15 cellular contexts compared by ENCODE assay signal in the genomic region with DNA sequence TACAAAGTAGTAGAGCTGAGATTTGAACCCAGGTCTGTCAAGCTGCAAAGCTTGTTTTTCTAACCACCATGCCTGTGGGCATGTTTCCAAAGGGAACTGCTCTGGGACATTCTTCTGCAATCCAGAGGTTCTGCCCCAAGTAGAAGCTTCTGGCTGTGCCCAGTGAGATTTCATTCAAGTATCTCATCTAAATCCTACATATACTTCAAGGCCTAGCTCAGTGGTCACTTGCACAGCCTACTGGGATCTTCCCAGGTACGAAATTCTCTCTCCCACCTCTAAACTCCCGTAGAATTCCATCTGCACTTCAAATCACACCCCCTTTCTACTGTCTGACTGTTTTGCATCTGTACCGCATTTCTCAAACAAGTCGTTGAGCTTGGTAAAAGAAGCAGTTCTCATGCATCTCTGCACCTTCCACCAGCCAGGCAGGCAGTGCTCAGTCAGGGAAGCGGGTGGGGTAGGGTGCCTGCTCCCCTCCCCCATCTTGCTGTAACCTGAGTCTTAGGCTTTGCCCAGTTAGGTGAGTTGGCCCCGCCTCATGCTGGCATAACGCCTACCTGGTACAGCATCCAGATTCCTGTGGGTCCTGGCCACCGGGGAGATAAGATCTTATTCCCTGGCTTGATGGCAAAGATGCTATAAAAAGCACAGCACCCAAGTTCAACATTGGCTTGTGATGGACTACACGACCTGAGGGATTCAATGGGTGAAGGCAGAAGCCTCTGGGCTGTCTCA. TPM values are rescaled to one million over a fixed set of nuclear protein-coding genes. Genes with fewer than 3 reads are reported as not detected.
DNase-seq lines count a peak whose midpoint lies in the region; ATAC-seq and TF ChIP-seq lines count a peak whose summit lies in the region.
"Had no signal": no experiment of that assay in that cellular context is flagged by ENCODE, and none has a peak within 500 bp of the region (broad histone marks: within the 10 kb centered on the region; RNA-seq: fewer than 3 reads in every experiment).

No MANE protein-coding gene starts in this region.

- peaks cover 15% of the 10 kb centered on the region for H3K4me1 ChIP-seq in parathyroid adenoma
- peaks cover 38 to 100% (median 89%) of the 10 kb centered on the region in 9 donors for H3K4me1 ChIP-seq in heart right ventricle

- no peak for ATAC-seq in heart right ventricle
- ATAC-seq: left cardiac atrium, Panc1 had no signal

- H3K36me3 ChIP-seq in parathyroid adenoma (ENCODE audit: control insufficient read depth, insufficient read depth, low read length) (no peaks in the 10 kb centered on the region), heart right ventricle (peaks cover 0 to 6% (median 0%) of the 10 kb centered on the region in 9 donors)

- whole genome bisulfite sequencing in heart right ventricle, 2 donors = 80% methylated on average over 9 of the region's 9 CpGs

- no peak overlapping the region for H2AFZ ChIP-seq in parathyroid adenoma

- TF ChIP-seq CTCF in parathyroid adenoma (IDR thresholded peaks at IDR 0.05) (no peak), heart right ventricle (IDR thresholded peaks at IDR 0.05) (no peak)

- peaks cover 11% of the 10 kb centered on the region for H3K79me2 ChIP-seq in parathyroid adenoma

- in situ Hi-C loops in T47D (cut with HindIII; ENCODE audit: low pct_unique_long_range_greater_than_20kb, low sequenced_read_pairs) = no loop called here

- intact Hi-C loops in posterior cingulate gyrus (cut with DNase I) = no loop called here
- intact Hi-C loops in heart right ventricle (cut with DNase I) = loop anchor here in 1 of 10 donors (2.0 kb wide), 1 partner anchor 41 kb away; no protein-coding TSS in a partner anchor

- DNase-seq in DMS79 (lab: John Stamatoyannopoulos, UW) (peak; percentile 37), NCI-H2029 treated with DMSO at 0.1 percent for 48 hours (lab: John Stamatoyannopoulos, UW) (peak; percentile 65), T47D (ENCODE audit: low read depth in 1 of 2, low spot score in 1 of 2) (peak; percentile 60 to 96), SHP77 (lab: John Stamatoyannopoulos, UW) (no peak), posterior cingulate gyrus (no peak), heart right ventricle (no peak), ecto neural progenitor cell (ENCODE audit: low spot score) (no peak)
- DNase-seq: activated B cell treated with CpG ODN at 0.5 μM for 24 hours; CD4-positive, CD25-positive, alpha-beta regulatory T cell; left cardiac atrium; NCI-H1092 had no signal

- H3K4me3 ChIP-seq in parathyroid adenoma (ENCODE audit: low read depth, low read length) = no peak overlapping the region
- no peak overlapping the region for H3K4me3 ChIP-seq in heart right ventricle
- H3K4me3 ChIP-seq: coronary artery, thoracic aorta had no signal

- no peaks in the 10 kb centered on the region for H3K27me3 ChIP-seq in parathyroid adenoma (ENCODE audit: control insufficient read depth, insufficient read depth, low read length)
- H3K27me3 ChIP-seq in heart right ventricle = no peaks in the 10 kb centered on the region

- peak overlapping the region; percentile 28 for H3K4me2 ChIP-seq in parathyroid adenoma (ENCODE audit: low read length)

- H3K9ac ChIP-seq in parathyroid adenoma = no peak overlapping the region

- H3K9me3 ChIP-seq in parathyroid adenoma (ENCODE audit: control insufficient read depth, low read length) (no peaks in the 10 kb centered on the region), heart right ventricle (no peaks in the 10 kb centered on the region)
- H3K9me3 ChIP-seq: thoracic aorta had no signal

- H3K27ac ChIP-seq in parathyroid adenoma = peak overlapping the region; percentile 51
- H3K27ac ChIP-seq in heart right ventricle = peak overlapping the region in 4 of 10 donors; percentile 35 to 81 (median 63)
- H3K27ac ChIP-seq: coronary artery, thoracic aorta had no signal

RNA-seq across cellular contexts. Expression of a gene that starts 13.5 kb away (rescaled TPM):
- 10 to 100 TPM in 9 of 10 donors, 1 to 10 TPM in 1; 9.4 to 34.4 (median 22.1) TPM for total RNA-seq in heart right ventricle
- 10 to 100 TPM; 11.3 TPM for polyA plus RNA-seq in heart right ventricle

Comparison
In these comparisons a context has a peak if more than half of its experiments do, and no peak if none do; other contexts are left out.
1. DNase-seq: peak in DMS79 (single experiment), NCI-H2029 treated with DMSO at 0.1 percent for 48 hours (single experiment) and T47D (2 of 2); none in SHP77 (0 of 2), posterior cingulate gyrus (0 of 10), heart right ventricle (0 of 2) and ecto neural progenitor cell (single experiment).